Comparison of ENCODE assay signal across 8 cellular contexts in the genomic region with DNA sequence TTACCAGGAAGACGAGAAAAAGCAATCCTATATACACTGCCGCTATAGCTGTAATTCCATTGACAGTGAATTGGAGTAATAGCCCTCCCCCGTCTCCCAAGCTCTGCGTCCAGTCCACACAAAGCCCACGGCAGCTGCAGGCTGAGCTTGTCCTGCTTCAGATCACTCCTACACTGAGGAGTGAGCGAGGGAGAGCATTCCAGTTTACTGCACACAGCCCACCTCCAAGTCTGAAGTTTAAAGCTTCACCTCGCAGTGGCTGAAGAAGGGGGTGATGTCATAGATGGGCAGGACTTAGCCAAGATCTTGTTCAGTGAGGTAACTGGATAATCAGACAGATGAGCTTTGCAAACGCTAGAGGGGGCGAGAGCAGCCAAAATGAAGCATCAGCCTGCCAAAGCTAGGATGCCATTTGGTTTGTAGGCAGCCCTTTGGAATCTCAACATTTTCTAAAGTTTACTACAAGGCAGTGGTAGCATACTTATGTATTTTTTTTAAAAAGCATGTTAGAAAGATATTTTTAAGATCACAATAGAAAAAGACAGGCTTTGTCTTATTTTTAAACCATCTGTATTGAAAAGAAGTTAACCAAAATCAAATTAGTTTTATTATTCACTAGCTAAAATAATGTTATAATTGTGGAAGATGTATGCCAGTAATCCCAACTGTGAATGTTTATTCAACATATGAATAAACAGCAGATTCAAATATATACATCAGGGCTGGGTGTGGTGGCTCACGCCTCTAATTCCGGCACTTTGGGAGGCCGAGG. TPM values are rescaled to one million over a fixed set of nuclear protein-coding genes. Genes with fewer than 3 reads are reported as not detected.
DNase-seq lines count a peak whose midpoint lies in the region; ATAC-seq and TF ChIP-seq lines count a peak whose summit lies in the region.

Gene FLRT3, minus strand, starts transcription at position 213 of the 772 bp plus-strand sequence. CDS start 10,106 bp downstream, outside the sequence.

- TF ChIP-seq EP300 in upper lobe of left lung (IDR thresholded peaks at IDR 0.05), result peak in 2 of 4 donors; percentile 43 to 65

- H3K27me3 ChIP-seq in A673 (replicated peaks; ENCODE audit: insufficient read depth, low read depth, low read length, poor library complexity), result peaks cover 5% of the 10 kb centered on the region
- no peaks in the 10 kb centered on the region for H3K27me3 ChIP-seq in esophagus (ENCODE audit: control insufficient read depth in 1 of 2, insufficient read depth in 2 of 2, low read length in 2 of 2)
- no peaks in the 10 kb centered on the region for H3K27me3 ChIP-seq in upper lobe of left lung

- DNase-seq in A673 (ENCODE audit: low spot score) (peak; percentile 88), NCI-H1105 (lab: John Stamatoyannopoulos, UW) (peak; percentile 55), SK-N-MC (ENCODE audit: low read depth, low spot score) (peak; percentile 96), upper lobe of left lung (peak in 1 of 2 donors; percentile 89)

- 25 to 26% methylated on average over 12 of the region's 12 CpGs for WGBS in esophagus, 2 donors
- WGBS in mesodermal cell (ENCODE audit: insufficient coverage in 2 of 2), 2 experiments, result 29 to 48% methylated on average over 5 to 7 of the region's 12 CpGs
- 25% methylated on average over 12 of the region's 12 CpGs for WGBS in upper lobe of left lung, 2 donors

- no peaks in the 10 kb centered on the region for H3K9me3 ChIP-seq in A673 (ENCODE audit: low read depth, low read length, poor library complexity, severe bottlenecking)
- H3K9me3 ChIP-seq in SK-N-MC (ENCODE audit: low read depth, low read length), result no peaks in the 10 kb centered on the region
- no peaks in the 10 kb centered on the region for H3K9me3 ChIP-seq in esophagus (ENCODE audit: control insufficient read depth in 2 of 2, insufficient read depth in 1 of 2, low read depth in 1 of 2, low read length in 1 of 2)
- no peaks in the 10 kb centered on the region for H3K9me3 ChIP-seq in mesodermal cell (ENCODE audit: control insufficient read depth, low read length)
- no peaks in the 10 kb centered on the region for H3K9me3 ChIP-seq in upper lobe of left lung

- CTCF ChIA-PET in A673 (lab: Charles Lee), result no interaction called here

- H3K9ac ChIP-seq in SK-N-MC (ENCODE audit: insufficient read length), result peak within 1 kb of the TSS; percentile 86

- H3K4me1 ChIP-seq in A673 (ENCODE audit: insufficient read depth, low read length, poor library complexity, severe bottlenecking), result no peaks in the 10 kb centered on the region
- H3K4me1 ChIP-seq in esophagus (ENCODE audit: control insufficient read depth in 2 of 2, insufficient read depth in 2 of 2, low read length in 1 of 2), result no peaks in the 10 kb centered on the region
- peaks cover 5% of the 10 kb centered on the region for H3K4me1 ChIP-seq in mesodermal cell (ENCODE audit: control insufficient read depth, insufficient read depth, low read length, poor library complexity, severe bottlenecking)
- no peaks in the 10 kb centered on the region for H3K4me1 ChIP-seq in upper lobe of left lung

- peak in 3 of 4 donors; percentile 88 to 98 (median 94) for TF ChIP-seq POLR2A in upper lobe of left lung (IDR thresholded peaks at IDR 0.05)

- TF ChIP-seq CTCF in A673 (conservative IDR thresholded peaks at IDR 0.05; ENCODE audit: low read depth, low read length) (peak; percentile 81), upper lobe of left lung (IDR thresholded peaks at IDR 0.05) (peak; percentile 1 to 84 (median 66))

- peak within 1 kb of the TSS; percentile 35 for H3K4me3 ChIP-seq in A673 (ENCODE audit: low read depth, low read length, poor library complexity, severe bottlenecking)
- H3K4me3 ChIP-seq in SK-N-MC, result peak within 1 kb of the TSS; percentile 93
- peak within 1 kb of the TSS; percentile 43 to 64 for H3K4me3 ChIP-seq in esophagus (ENCODE audit: low read depth in 1 of 2, low read length in 2 of 2)
- peak within 1 kb of the TSS; percentile 56 for H3K4me3 ChIP-seq in mesodermal cell (ENCODE audit: extremely low read depth, insufficient read depth, low read length, poor library complexity, severe bottlenecking)
- peak within 1 kb of the TSS in 3 of 4 donors; percentile 41 to 50 (median 43) for H3K4me3 ChIP-seq in upper lobe of left lung

- intact Hi-C loops in A673 (cut with micrococcal nuclease; ENCODE audit: unreplicated experiment), result loop anchor here (5.0 kb wide), 1 partner anchor 900 kb away; no protein-coding TSS in a partner anchor

- ATAC-seq in GM18502 (IDR thresholded peaks at IDR 0.05; ENCODE audit: poor library complexity, unreplicated experiment) (peak; percentile 99), HG02870 (IDR thresholded peaks at IDR 0.05; ENCODE audit: unreplicated experiment) (peak; percentile 97), upper lobe of left lung (ENCODE audit: low FRiP score in 2 of 2) (peak; percentile 95 to 96)

- H3K36me3 ChIP-seq in A673 (ENCODE audit: insufficient read depth, low read length, poor library complexity, severe bottlenecking) (no peaks in the 10 kb centered on the region), SK-N-MC (ENCODE audit: insufficient read depth, low read length) (no peaks in the 10 kb centered on the region), esophagus (ENCODE audit: control insufficient read depth in 2 of 2, insufficient read depth in 2 of 2, low read length in 1 of 2) (no peaks in the 10 kb centered on the region), mesodermal cell (ENCODE audit: control insufficient read depth, insufficient read depth, low read length) (peaks cover 4% of the 10 kb centered on the region), upper lobe of left lung (no peaks in the 10 kb centered on the region)

- BruUV-seq in A673 (replicated peaks; lab: Mats Ljungman, UMichigan), result no TSS peak

- POLR2A ChIA-PET in A673 (lab: Charles Lee; ENCODE audit: low non-redundant PET), result no interaction called here

- H3K27ac ChIP-seq in A673 (ENCODE audit: low read depth, low read length, poor library complexity, severe bottlenecking), result no peak within 1 kb of the TSS
- H3K27ac ChIP-seq in SK-N-MC, result peak within 1 kb of the TSS; percentile 61
- peak within 1 kb of the TSS in 1 of 2 donors; percentile 47 for H3K27ac ChIP-seq in esophagus (ENCODE audit: low read depth in 2 of 2, low read length in 1 of 2)
- peak within 1 kb of the TSS; percentile 85 for H3K27ac ChIP-seq in mesodermal cell (ENCODE audit: low read depth, low read length, severe bottlenecking)
- H3K27ac ChIP-seq in upper lobe of left lung, result peak within 1 kb of the TSS; percentile 70 to 80 (median 73)

RNA-seq across cellular contexts. Expression of gene FLRT3, which starts in this region (rescaled TPM):
- total RNA-seq in A673 (2021) (not detected in 2 replicates), upper lobe of left lung (100 to 1,000 TPM in 1 of 6 donors, 10 to 100 TPM in 5; 19.2 to 127 (median 57.8) TPM)
- polyA plus RNA-seq in esophagus, result under 1 TPM; 0.42 to 0.90 TPM
- polyA plus RNA-seq in mesodermal cell (2013, experiment 1 of 2), result 36.2 TPM
- 40.7 TPM for polyA plus RNA-seq in mesodermal cell (2013, experiment 2 of 2)

Comparison
In these comparisons a context has a peak if more than half of its experiments do, and no peak if none do; other contexts are left out.
1. RNA of gene FLRT3 (total RNA-seq): 19.2 to 127 TPM in upper lobe of left lung; not detected in A673; every median in the first group is over 10 times any median in the second.
2. Peak in DNase-seq and H3K4me3 ChIP-seq in A673; RNA of the gene not detected or under 1 TPM.
3. H3K4me3 ChIP-seq: peak in every context shown above with its lines; median percentile 93 in SK-N-MC; 56 in mesodermal cell; 54 in esophagus; 43 in upper lobe of left lung; 35 in A673.
4. Peak in every context shown above with its lines, with median percentiles within 50 percentile points of each other: ATAC-seq.